In the genomic region with DNA sequence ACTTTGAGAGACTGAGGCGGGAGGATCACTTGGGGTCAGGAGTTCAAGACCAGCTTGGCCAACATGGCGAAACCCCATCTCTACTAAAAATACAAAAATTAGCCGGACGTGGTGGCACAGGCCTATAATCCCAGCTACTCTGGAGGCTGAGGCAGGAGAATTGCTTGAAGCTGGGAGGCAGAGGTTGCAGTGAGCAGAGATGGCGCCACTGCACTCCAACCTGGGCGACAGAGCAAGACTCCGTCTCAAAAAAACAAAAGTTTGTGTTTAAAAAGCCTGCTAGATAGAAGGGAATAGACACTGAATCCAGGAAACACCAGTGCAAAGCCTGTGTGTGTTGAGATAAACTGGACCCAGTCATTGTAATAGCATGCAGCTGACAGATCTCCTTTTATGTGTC, we compare ENCODE assay signal across 1 cellular context.
TF ChIP-seq lines count a peak whose summit lies in the region.

No MANE protein-coding gene starts in this region.

TF ChIP-seq in HepG2, 621 proteins besides CTCF, POLR2A, EP300 and RAD21:
- TF ChIP-seq, protein P1, sequence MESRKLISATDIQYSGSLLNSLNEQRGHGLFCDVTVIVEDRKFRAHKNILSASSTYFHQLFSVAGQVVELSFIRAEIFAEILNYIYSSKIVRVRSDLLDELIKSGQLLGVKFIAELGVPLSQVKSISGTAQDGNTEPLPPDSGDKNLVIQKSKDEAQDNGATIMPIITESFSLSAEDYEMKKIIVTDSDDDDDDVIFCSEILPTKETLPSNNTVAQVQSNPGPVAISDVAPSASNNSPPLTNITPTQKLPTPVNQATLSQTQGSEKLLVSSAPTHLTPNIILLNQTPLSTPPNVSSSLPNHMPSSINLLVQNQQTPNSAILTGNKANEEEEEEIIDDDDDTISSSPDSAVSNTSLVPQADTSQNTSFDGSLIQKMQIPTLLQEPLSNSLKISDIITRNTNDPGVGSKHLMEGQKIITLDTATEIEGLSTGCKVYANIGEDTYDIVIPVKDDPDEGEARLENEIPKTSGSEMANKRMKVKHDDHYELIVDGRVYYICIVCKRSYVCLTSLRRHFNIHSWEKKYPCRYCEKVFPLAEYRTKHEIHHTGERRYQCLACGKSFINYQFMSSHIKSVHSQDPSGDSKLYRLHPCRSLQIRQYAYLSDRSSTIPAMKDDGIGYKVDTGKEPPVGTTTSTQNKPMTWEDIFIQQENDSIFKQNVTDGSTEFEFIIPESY (CRISPR knock-in tag; IDR thresholded peaks at IDR 0.05) = peak; percentile 13; the same call in 1 of the 2 replicates
- peak; percentile 21; the same call in 1 of the 2 replicates for TF ChIP-seq ZNF121 (CRISPR knock-in tag; IDR thresholded peaks at IDR 0.05)
